ENCODE assay signal across 23 cellular contexts in genomic region chr3:4119119-4119518, GRCh38.
A peak's percentile ranks its signal among the peaks of the same experiment; 100 is the strongest.
DNase-seq lines count a peak whose midpoint lies in the region; ATAC-seq, FAIRE-seq and TF ChIP-seq lines count a peak whose summit lies in the region.
"Had no signal": no experiment of that assay in that cellular context is flagged by ENCODE, and none has a peak within 500 bp of the region (broad histone marks: within the 10 kb centered on the region; RNA-seq: fewer than 3 reads in every experiment).

No MANE protein-coding gene starts in this region.

- H3K27me3 ChIP-seq in mesendoderm (ENCODE audit: insufficient read depth, low read length, poor library complexity), result no peaks in the 10 kb centered on the region
- no peaks in the 10 kb centered on the region for H3K27me3 ChIP-seq in endodermal cell (ENCODE audit: control insufficient read depth, insufficient read depth, low read length, poor library complexity, severe bottlenecking)
- H3K27me3 ChIP-seq: BLaER1 treated with 17β-estradiol and CSF1 and Interleukin-3, amounts not matched to agents 10 nM and 100 nM had no signal

- no peaks in the 10 kb centered on the region for H3K79me1 ChIP-seq in mesendoderm (ENCODE audit: low read length)

- no peak overlapping the region for H2AK5ac ChIP-seq in mesendoderm (ENCODE audit: low read length)

- H3K9me3 Mint-ChIP-seq in progenitor cell of endocrine pancreas (ENCODE audit: low read depth) (no peaks in the 10 kb centered on the region), endodermal cell (no peaks in the 10 kb centered on the region)
- H3K9me3 Mint-ChIP-seq: CD4-positive, alpha-beta T cell; CD8-positive, alpha-beta T cell had no signal

- H3K27ac Mint-ChIP-seq in progenitor cell of endocrine pancreas (no peak overlapping the region), endodermal cell (no peak overlapping the region)
- H3K27ac Mint-ChIP-seq: B cell; CD4-positive, alpha-beta T cell; CD8-positive, alpha-beta T cell had no signal

- H3K4me3 Mint-ChIP-seq in progenitor cell of endocrine pancreas (ENCODE audit: low read depth), result no peak overlapping the region
- H3K4me3 Mint-ChIP-seq in endodermal cell, result no peak overlapping the region
- H3K4me3 Mint-ChIP-seq: B cell; CD4-positive, alpha-beta T cell; CD8-positive, alpha-beta T cell had no signal

- H2BK15ac ChIP-seq in mesendoderm (replicated peaks; ENCODE audit: low read depth), result no peak overlapping the region

- H3K36me3 Mint-ChIP-seq in progenitor cell of endocrine pancreas (ENCODE audit: insufficient read depth), result no peaks in the 10 kb centered on the region
- H3K36me3 Mint-ChIP-seq in endodermal cell (ENCODE audit: low read depth), result no peaks in the 10 kb centered on the region
- H3K36me3 Mint-ChIP-seq: CD8-positive, alpha-beta T cell had no signal

- H3K27ac ChIP-seq in mesendoderm (ENCODE audit: low read depth, low read length) (peak overlapping the region; percentile 14), endodermal cell (ENCODE audit: low read depth, low read length) (no peak overlapping the region)
- H3K27ac ChIP-seq: 22Rv1; A549; BLaER1 treated with 17β-estradiol and CSF1 and Interleukin-3, amounts not matched to agents 10 nM and 100 nM; C4-2B had no signal

- no peak overlapping the region for H4K5ac ChIP-seq in mesendoderm (ENCODE audit: low read length)

- DNase-seq in NCI-H82 (lab: John Stamatoyannopoulos, UW) (peak; percentile 1), NCI-H82 treated with DMSO at 0.1 percent for 48 hours (lab: John Stamatoyannopoulos, UW; ENCODE audit: unreplicated experiment) (no peak), mesendoderm (peak; percentile 40), progenitor cell of endocrine pancreas (ENCODE audit: low spot score, unreplicated experiment) (no peak), GM12892 (ENCODE audit: insufficient read length) (no peak), endodermal cell (no peak)
- DNase-seq: AML-193; Caco-2; Calu3; CD4-positive, alpha-beta T cell; CD8-positive, alpha-beta T cell; DMS79 treated with DMSO at 0.1 percent for 48 hours; GF-D8 had no signal

- H2BK5ac ChIP-seq in mesendoderm (ENCODE audit: low read length), result no peak overlapping the region

- no peaks in the 10 kb centered on the region for H3K79me2 ChIP-seq in mesendoderm (ENCODE audit: control insufficient read depth, insufficient read depth, low read length)

- ATAC-seq in SK-N-SH treated with all-trans-retinoic acid at 6 μM for 48 hours, result no peak
- ATAC-seq: A549; CD8-positive, alpha-beta T cell had no signal

- H3K18ac ChIP-seq in mesendoderm (ENCODE audit: low read length), result no peak overlapping the region

- H3K4me1 Mint-ChIP-seq in progenitor cell of endocrine pancreas (ENCODE audit: low read depth), result peaks cover 20% of the 10 kb centered on the region
- peaks cover 21% of the 10 kb centered on the region for H3K4me1 Mint-ChIP-seq in endodermal cell

- no peak overlapping the region for H2BK120ac ChIP-seq in mesendoderm (ENCODE audit: low read depth, low read length)

- no peak overlapping the region for H3K4ac ChIP-seq in mesendoderm (ENCODE audit: low read depth, low read length)

- H3K23ac ChIP-seq in mesendoderm (ENCODE audit: low read length), result no peak overlapping the region

- no peaks in the 10 kb centered on the region for H3K9me3 ChIP-seq in endodermal cell (ENCODE audit: control insufficient read depth, low read length)
- H3K9me3 ChIP-seq: A549; BLaER1 treated with 17β-estradiol and CSF1 and Interleukin-3, amounts not matched to agents 10 nM and 100 nM; Caco-2 had no signal

- H4K8ac ChIP-seq in mesendoderm (ENCODE audit: low read depth, low read length), result no peak overlapping the region

- WGBS in mesendoderm (ENCODE audit: extremely low coverage, insufficient coverage, low lambda C conversion rate), result no CpG with 5 or more reads among the region's 2 CpGs
- WGBS in endodermal cell (ENCODE audit: insufficient coverage in 1 of 2, insufficient read length in 1 of 2), 2 experiments, result 65 to 89% methylated on average over 2 of the region's 2 CpGs

- H3K36me3 ChIP-seq in mesendoderm (ENCODE audit: control insufficient read depth, insufficient read depth, low read length), result no peaks in the 10 kb centered on the region
- no peaks in the 10 kb centered on the region for H3K36me3 ChIP-seq in endodermal cell (ENCODE audit: control insufficient read depth, insufficient read depth, low read length)
- H3K36me3 ChIP-seq: BLaER1 treated with 17β-estradiol and CSF1 and Interleukin-3, amounts not matched to agents 10 nM and 100 nM had no signal

- no peaks in the 10 kb centered on the region for H3K27me3 Mint-ChIP-seq in progenitor cell of endocrine pancreas
- peaks cover 8% of the 10 kb centered on the region for H3K27me3 Mint-ChIP-seq in endodermal cell (ENCODE audit: insufficient read depth)
- H3K27me3 Mint-ChIP-seq: B cell; CD4-positive, alpha-beta T cell had no signal

- H3K4me1 ChIP-seq in mesendoderm (ENCODE audit: control insufficient read depth, low read depth, low read length) (no peaks in the 10 kb centered on the region), endodermal cell (ENCODE audit: control insufficient read depth, insufficient read depth, low read length) (peaks cover 17% of the 10 kb centered on the region)
- H3K4me1 ChIP-seq: A549 had no signal

- FAIRE-seq in GM12892 (lab: Jason Lieb, UNC), result no peak
- FAIRE-seq: A549, D721Med, G401.6, GM12891, GM18507 had no signal

- H3K4me3 ChIP-seq in mesendoderm (ENCODE audit: low read length) (no peak overlapping the region), endodermal cell (ENCODE audit: low read length) (no peak overlapping the region)
- H3K4me3 ChIP-seq: A549; BLaER1 treated with 17β-estradiol and CSF1 and Interleukin-3, amounts not matched to agents 10 nM and 100 nM had no signal

- H3K4me2 ChIP-seq in mesendoderm (ENCODE audit: low read length), result no peak overlapping the region
- H3K4me2 ChIP-seq: A549; BLaER1 treated with 17β-estradiol and CSF1 and Interleukin-3, amounts not matched to agents 10 nM and 100 nM had no signal

- TF ChIP-seq POLR2A in GM12892 (IDR thresholded peaks at IDR 0.05; ENCODE audit: low read depth, low read length), result no peak

- H3K9ac ChIP-seq in mesendoderm (ENCODE audit: low read length) (no peak overlapping the region), endodermal cell (ENCODE audit: extremely low read depth, low read length, poor library complexity, severe bottlenecking) (no peak overlapping the region)
- H3K9ac ChIP-seq: BLaER1 treated with 17β-estradiol and CSF1 and Interleukin-3, amounts not matched to agents 10 nM and 100 nM had no signal

- no peak overlapping the region for H3K56ac ChIP-seq in mesendoderm (ENCODE audit: low read length)

- no peak for TF ChIP-seq CTCF in progenitor cell of endocrine pancreas (IDR thresholded peaks at IDR 0.05; ENCODE audit: unreplicated experiment)
- TF ChIP-seq CTCF in endodermal cell (conservative IDR thresholded peaks at IDR 0.05), result no peak

TF ChIP-seq in SK-N-SH treated with all-trans-retinoic acid at 6 μM for 48 hours, 23 proteins besides CTCF, POLR2A, EP300 and RAD21:
- TF ChIP-seq ZNF8 (CRISPR knock-in tag; IDR thresholded peaks at IDR 0.05), result no peak
- TF ChIP-seq TCF4 (CRISPR knock-in tag; IDR thresholded peaks at IDR 0.05; ENCODE audit: borderline replicate concordance), result peak; percentile 76; the same call in 1 of the 2 replicates

Comparison
In these comparisons a context has a peak if more than half of its experiments do, and no peak if none do; other contexts are left out.
1. DNase-seq: peak in NCI-H82 (single experiment) and mesendoderm (single experiment); none in NCI-H82 treated with DMSO at 0.1 percent for 48 hours (single experiment), progenitor cell of endocrine pancreas (single experiment), GM12892 (single experiment) and endodermal cell (single experiment).